Comparison of ENCODE assay signal across 8 cellular contexts in genomic region chr6:31366693-31367470, GRCh38. TPM values are rescaled to one million over a fixed set of nuclear protein-coding genes. Genes with fewer than 3 reads are reported as not detected.
A peak's percentile ranks its signal among the peaks of the same experiment; 100 is the strongest.
DNase-seq lines count a peak whose midpoint lies in the region; ATAC-seq, FAIRE-seq and TF ChIP-seq lines count a peak whose summit lies in the region.

No MANE protein-coding gene starts in this region.

- DNase-seq in CD4-positive, CD25-positive, alpha-beta regulatory T cell = peak; percentile 81 to 88 (median 86)
- DNase-seq in Karpas-422 = peak; percentile 92
- DNase-seq in activated gamma-delta T cell (lab: John Stamatoyannopoulos, UW) = peak; percentile 78
- peak; percentile 56 to 75 for DNase-seq in frontal cortex (ENCODE audit: low spot score in 2 of 2)
- peak; percentile 47 for DNase-seq in non-pigmented ciliary epithelial cell (ENCODE audit: low read depth)

- TF ChIP-seq POLR2A in Raji (IDR thresholded peaks at IDR 0.05; ENCODE audit: insufficient read depth, low read depth, low read length) = peak; percentile 20; the same call in 1 of the 2 replicates

- H3K36me3 ChIP-seq in CD4-positive, CD25-positive, alpha-beta regulatory T cell (ENCODE audit: control insufficient read depth, insufficient read depth, low read length) = no peaks in the 10 kb centered on the region
- no peaks in the 10 kb centered on the region for H3K36me3 ChIP-seq in Karpas-422 (ENCODE audit: insufficient read depth, low read length)
- H3K36me3 ChIP-seq in subcutaneous abdominal adipose tissue (ENCODE audit: control insufficient read depth in 5 of 5, insufficient read depth in 5 of 5, low read length in 5 of 5) = no peaks in the 10 kb centered on the region

- H3K4me1 ChIP-seq in CD4-positive, CD25-positive, alpha-beta regulatory T cell (ENCODE audit: control insufficient read depth, insufficient read depth, low read length, poor library complexity, severe bottlenecking) = peaks cover 8% of the 10 kb centered on the region
- peaks cover 9% of the 10 kb centered on the region for H3K4me1 ChIP-seq in Karpas-422 (ENCODE audit: low read length)
- peaks cover 0 to 9% (median 7%) of the 10 kb centered on the region in 5 donors for H3K4me1 ChIP-seq in subcutaneous abdominal adipose tissue (ENCODE audit: control insufficient read depth in 5 of 5, insufficient read depth in 5 of 5, low read length in 5 of 5)

- peak; percentile 93 to 95 for ATAC-seq in CD4-positive, CD25-positive, alpha-beta regulatory T cell (ENCODE audit: low read depth in 2 of 2)
- ATAC-seq in GM21360 (IDR thresholded peaks at IDR 0.05; ENCODE audit: unreplicated experiment) = peak; percentile 70

- H3K4me2 ChIP-seq in Karpas-422 (ENCODE audit: low read depth, low read length, poor library complexity, severe bottlenecking) = peak overlapping the region; percentile 75

- peak overlapping the region; percentile 51 to 90 (median 71) for H3K4me3 Mint-ChIP-seq in CD4-positive, CD25-positive, alpha-beta regulatory T cell

- no peaks in the 10 kb centered on the region for H4K20me1 ChIP-seq in Karpas-422 (ENCODE audit: insufficient read depth, low read depth, low read length)

- peaks cover 12% of the 10 kb centered on the region for H3K27me3 ChIP-seq in CD4-positive, CD25-positive, alpha-beta regulatory T cell (ENCODE audit: control insufficient read depth, insufficient read depth, low read length)
- H3K27me3 ChIP-seq in Karpas-422 (ENCODE audit: low read length) (0 out of 2 replicates have a peak, but pooled peaks cover 2% of the 10 kb centered on the region), subcutaneous abdominal adipose tissue (ENCODE audit: control insufficient read depth in 5 of 5, insufficient read depth in 4 of 5, low read length in 5 of 5) (peaks cover 2 to 12% (median 4%) of the 10 kb centered on the region in 5 donors)

- H3K9ac ChIP-seq in Karpas-422 (ENCODE audit: low read length) (peak overlapping the region; percentile 56), subcutaneous abdominal adipose tissue (ENCODE audit: low read length in 5 of 5) (peak overlapping the region in 1 of 5 donors; percentile 28)

- peaks cover 52% of the 10 kb centered on the region for H3K27me3 Mint-ChIP-seq in CD4-positive, CD25-positive, alpha-beta regulatory T cell

- H3K36me3 Mint-ChIP-seq in CD4-positive, CD25-positive, alpha-beta regulatory T cell = no peaks in the 10 kb centered on the region

- H3K9me3 ChIP-seq in CD4-positive, CD25-positive, alpha-beta regulatory T cell (ENCODE audit: control insufficient read depth in 2 of 2, low read length in 2 of 2) = peaks cover 0 to 3% of the 10 kb centered on the region in 2 experiments
- H3K9me3 ChIP-seq in Karpas-422 (ENCODE audit: low read length) (no peaks in the 10 kb centered on the region), subcutaneous abdominal adipose tissue (ENCODE audit: control insufficient read depth in 5 of 5, low read length in 5 of 5) (peaks cover 0 to 2% (median 0%) of the 10 kb centered on the region in 5 donors)

- H3K9me3 Mint-ChIP-seq in CD4-positive, CD25-positive, alpha-beta regulatory T cell = peaks cover 0 to 2% (median 0%) of the 10 kb centered on the region in 7 donors

- H3K27ac ChIP-seq in CD4-positive, CD25-positive, alpha-beta regulatory T cell (ENCODE audit: insufficient read depth, low read length, poor library complexity, severe bottlenecking) = peak overlapping the region; percentile 28
- H3K27ac ChIP-seq in Karpas-422 (ENCODE audit: low read length) (no peak overlapping the region), subcutaneous abdominal adipose tissue (ENCODE audit: low read depth, low read length) (no peak overlapping the region)

- H3K4me3 ChIP-seq in CD4-positive, CD25-positive, alpha-beta regulatory T cell (ENCODE audit: low read depth, low read length) = peak overlapping the region; percentile 75
- peak overlapping the region; percentile 62 for H3K4me3 ChIP-seq in Karpas-422 (ENCODE audit: low read length)
- H3K4me3 ChIP-seq in subcutaneous abdominal adipose tissue (ENCODE audit: low read depth in 1 of 5, low read length in 5 of 5) = peak overlapping the region in 4 of 5 donors; percentile 45 to 58 (median 52)

- peak overlapping the region; percentile 72 for H2AFZ ChIP-seq in Karpas-422 (ENCODE audit: low read length)

- no peaks in the 10 kb centered on the region for H3K9me2 ChIP-seq in Karpas-422 (replicated peaks; ENCODE audit: insufficient read depth, low read length)

- no peaks in the 10 kb centered on the region for H3K79me2 ChIP-seq in Karpas-422 (ENCODE audit: low read length)

- FAIRE-seq in frontal cortex (lab: Jason Lieb, UNC) = no peak

- peaks cover 10 to 23% (median 16%) of the 10 kb centered on the region in 4 donors for H3K4me1 Mint-ChIP-seq in CD4-positive, CD25-positive, alpha-beta regulatory T cell

- H3K27ac Mint-ChIP-seq in CD4-positive, CD25-positive, alpha-beta regulatory T cell = peak overlapping the region; percentile 56 to 93 (median 88)

RNA-seq across cellular contexts. Expression of gene HLA-B, which starts 9.9 kb away (rescaled TPM):
- 8,618 TPM for total RNA-seq in CD4-positive, CD25-positive, alpha-beta regulatory T cell
- 1,000 to 10,000 TPM; 4,778 to 8,292 (median 6,791) TPM for polyA plus RNA-seq in CD4-positive, CD25-positive, alpha-beta regulatory T cell
- 1,556 and 2,615 TPM in 2 replicates for total RNA-seq in Karpas-422 (2014; rRNA removed; shearing (Covaris generic); ENCODE audit: low replicate concordance)
- total RNA-seq in frontal cortex = 41.6 TPM

RNA-seq across cellular contexts. Expression of gene MICA, which starts 36.5 kb away (rescaled TPM):
- total RNA-seq in CD4-positive, CD25-positive, alpha-beta regulatory T cell = 15.9 TPM
- 10 to 100 TPM in 1 of 4 donors, 1 to 10 TPM in 3; 6.4 to 10.6 (median 7.5) TPM for polyA plus RNA-seq in CD4-positive, CD25-positive, alpha-beta regulatory T cell
- total RNA-seq in Karpas-422 (2014; rRNA removed; shearing (Covaris generic); ENCODE audit: low replicate concordance) = not detected in 2 replicates
- 0.82 TPM for total RNA-seq in frontal cortex

Comparison
In these comparisons a context has a peak if more than half of its experiments do, and no peak if none do; other contexts are left out.
1. RNA of gene HLA-B, which starts 9.9 kb away (total RNA-seq): 8,618 TPM in CD4-positive, CD25-positive, alpha-beta regulatory T cell (single experiment) and 1,556 to 2,615 TPM in Karpas-422; 41.6 TPM in frontal cortex (single experiment); every median in the first group is over 10 times any median in the second.
2. Peak in every context shown above with its lines, with median percentiles within 50 percentile points of each other: DNase-seq and H3K4me3 ChIP-seq.